In genomic region chr7:18020138-18020715, GRCh38 we compare ENCODE assay signal across 2 cellular contexts.
TF ChIP-seq lines count a peak whose summit lies in the region.

No MANE protein-coding gene starts in this region.

TF ChIP-seq in GM23338, 12 proteins besides CTCF, POLR2A, EP300 and RAD21 (continued from another document):
- no peak for TF ChIP-seq REST (IDR thresholded peaks at IDR 0.05; ENCODE audit: unreplicated experiment)

TF ChIP-seq in WTC11, 78 proteins besides CTCF, POLR2A, EP300 and RAD21 (continued from another document):
- TF ChIP-seq ZNF423 (CRISPR knock-in tag; IDR thresholded peaks at IDR 0.05) (no peak), AFF4 (CRISPR knock-in tag; IDR thresholded peaks at IDR 0.05; ENCODE audit: borderline replicate concordance) (no peak), USF2 (CRISPR knock-in tag; IDR thresholded peaks at IDR 0.05) (no peak), FOXJ3 (CRISPR knock-in tag; IDR thresholded peaks at IDR 0.05; ENCODE audit: borderline replicate concordance) (no peak), ZNF416 (CRISPR knock-in tag; IDR thresholded peaks at IDR 0.05) (no peak), AR (CRISPR knock-in tag; IDR thresholded peaks at IDR 0.05) (no peak), PRRX2 (CRISPR knock-in tag; IDR thresholded peaks at IDR 0.05) (no peak)
